Comparison of ENCODE assay signal across 29 cellular contexts in genomic region chr11:57190548-57190947, GRCh38. TPM values are rescaled to one million over a fixed set of nuclear protein-coding genes. Genes with fewer than 3 reads are reported as not detected.
DNase-seq lines count a peak whose midpoint lies in the region; ATAC-seq, FAIRE-seq and TF ChIP-seq lines count a peak whose summit lies in the region.
"Had no signal": no experiment of that assay in that cellular context is flagged by ENCODE, and none has a peak within 500 bp of the region (broad histone marks: within the 10 kb centered on the region; RNA-seq: fewer than 3 reads in every experiment).

No MANE protein-coding gene starts in this region.

- intact Hi-C loops in HepG2 (cut with micrococcal nuclease; ENCODE audit: unreplicated experiment) (no loop called here), right lobe of liver (cut with DNase I) (no loop called here), K562 (cut with micrococcal nuclease) (loop anchor here (5.0 kb wide), 1 partner anchor 57 kb away; no protein-coding TSS in a partner anchor)

- H3K79me2 ChIP-seq in HepG2 (ENCODE audit: insufficient read depth, low read length) (no peaks in the 10 kb centered on the region), K562 (ENCODE audit: control insufficient read depth, insufficient read depth, low read length) (no peaks in the 10 kb centered on the region)

- BruUV-seq in HepG2 (replicated peaks; lab: Mats Ljungman, UMichigan) (no TSS peak), K562 (replicated peaks; lab: Mats Ljungman, UMichigan) (no TSS peak)

- H3K36me3 ChIP-seq in HepG2 (replicated peaks in 1 of 2; ENCODE audit: control insufficient read depth in 1 of 2, insufficient read depth in 2 of 2, low read length in 2 of 2) (no peaks in the 10 kb centered on the region), right lobe of liver (no peaks in the 10 kb centered on the region), K562 (ENCODE audit: control insufficient read depth, insufficient read depth, low read length) (no peaks in the 10 kb centered on the region)
- H3K36me3 ChIP-seq: BE2C, BLaER1 had no signal

- no peak for DNase-seq in HepG2 (ENCODE audit: low spot score)
- DNase-seq in right lobe of liver, result no peak
- DNase-seq in K562 (ENCODE audit: extremely low read depth in 1 of 4, low spot score in 3 of 4), result no peak
- DNase-seq in NOMO-1 treated with DMSO at 0.1 percent for 48 hours (lab: John Stamatoyannopoulos, UW; ENCODE audit: unreplicated experiment), result no peak
- DNase-seq: 8988T; ACHN; BE2C; C1 segment of cervical spinal cord; CD4-positive, alpha-beta memory T cell; CD4-positive, CD25-positive, alpha-beta regulatory T cell; CD8-positive, alpha-beta memory T cell; COR-L47; DMS 273 treated with DMSO at 0.1 percent for 48 hours; DMS153; DMS53; DMS79; DND-41; EL; GDM1 had no signal

- H3K4me2 ChIP-seq in HepG2 (ENCODE audit: low read depth, low read length) (no peak overlapping the region), K562 (ENCODE audit: insufficient read depth, low read length) (no peak overlapping the region)
- H3K4me2 ChIP-seq: BLaER1 had no signal

- H3K4me3 ChIP-seq in HepG2 (replicated peaks in 1 of 3; ENCODE audit: insufficient read depth in 1 of 3, low read depth in 2 of 3, low read length in 3 of 3) (no peak overlapping the region), right lobe of liver (no peak overlapping the region), K562 (no peak overlapping the region)
- H3K4me3 ChIP-seq: BLaER1, GM12878 had no signal

- H3K9me1 ChIP-seq in K562 (ENCODE audit: control insufficient read depth, insufficient read depth, low read length), result no peaks in the 10 kb centered on the region

- FAIRE-seq in HepG2 (lab: Jason Lieb, UNC) (no peak), K562 (lab: Jason Lieb, UNC) (no peak)
- FAIRE-seq: A204.1, GM12878, GM12892, GM18507 had no signal

- ATAC-seq in HepG2, result no peak
- ATAC-seq in right lobe of liver, result no peak
- ATAC-seq in K562, result no peak
- no peak for ATAC-seq in HG02759 (IDR thresholded peaks at IDR 0.05; ENCODE audit: unreplicated experiment)
- ATAC-seq: GM12878 had no signal

- TF ChIP-seq POLR2A in HepG2 (IDR thresholded peaks at IDR 0.05; ENCODE audit: insufficient read depth in 1 of 2, low read depth in 2 of 2, low read length in 2 of 2) (no peak), right lobe of liver (IDR thresholded peaks at IDR 0.05) (no peak), K562 (conservative IDR thresholded peaks at IDR 0.05) (no peak)

- in situ Hi-C loops in HepG2 (cut with HindIII; ENCODE audit: extremely low pct_ligation_motif_present, low pct_unique_long_range_greater_than_20kb), result no loop called here
- in situ Hi-C loops in K562 (cut with MboI), result no loop called here

- H3K27ac ChIP-seq in HepG2 (ENCODE audit: extremely low read length, insufficient read depth, low read length) (no peak overlapping the region), right lobe of liver (no peak overlapping the region), K562 (ENCODE audit: extremely low read depth, low read depth, low read length) (no peak overlapping the region)
- H3K27ac ChIP-seq: BLaER1 had no signal

- POLR2A ChIA-PET in HepG2 (lab: Yijun Ruan, JAX) (no interaction called here), K562 (lab: Yijun Ruan, JAX) (no interaction called here)

- TF ChIP-seq EP300 in HepG2 (IDR thresholded peaks at IDR 0.05; ENCODE audit: low read depth in 2 of 2, low read length in 2 of 2) (no peak), HepG2 (CRISPR knock-in tag; IDR thresholded peaks at IDR 0.05; ENCODE audit: borderline replicate concordance) (no peak), K562 (IDR thresholded peaks at IDR 0.05; ENCODE audit: low read length) (no peak)

- H3K4me1 ChIP-seq in HepG2 (ENCODE audit: insufficient read depth, low read length) (no peaks in the 10 kb centered on the region), right lobe of liver (no peaks in the 10 kb centered on the region), K562 (replicated peaks in 1 of 2; ENCODE audit: control insufficient read depth in 2 of 2, insufficient read depth in 2 of 2, low read length in 2 of 2) (no peaks in the 10 kb centered on the region)
- H3K4me1 ChIP-seq: BE2C had no signal

- H2AFZ ChIP-seq in HepG2 (ENCODE audit: low read length) (no peak overlapping the region), K562 (ENCODE audit: low read depth, low read length) (no peak overlapping the region)

- WGBS in HepG2 (ENCODE audit: low lambda C conversion rate), result 26% methylated on average over 4 of the region's 4 CpGs
- WGBS in right lobe of liver (ENCODE audit: insufficient coverage, low coverage, low lambda C conversion rate, missing lambda C conversion rate), result 87% methylated on average over 4 of the region's 4 CpGs
- WGBS in K562 (ENCODE audit: insufficient coverage, low coverage, missing lambda C conversion rate), result 4% methylated on average over 4 of the region's 4 CpGs

- CTCF ChIA-PET in HepG2 (lab: Yijun Ruan, JAX; ENCODE audit: low intra/inter-chr PET ratio, low total read pairs) (no interaction called here), K562 (lab: Yijun Ruan, JAX; ENCODE audit: low intra/inter-chr PET ratio) (no interaction called here)

- H4K20me1 ChIP-seq in HepG2 (ENCODE audit: insufficient read depth, low read length) (no peaks in the 10 kb centered on the region), K562 (replicated peaks; ENCODE audit: control insufficient read depth, insufficient read depth, low read length) (no peaks in the 10 kb centered on the region)
- H4K20me1 ChIP-seq: BLaER1 had no signal

- no peaks in the 10 kb centered on the region for H3K9me3 ChIP-seq in HepG2 (ENCODE audit: low read length)
- no peaks in the 10 kb centered on the region for H3K9me3 ChIP-seq in right lobe of liver
- H3K9me3 ChIP-seq in K562 (replicated peaks; ENCODE audit: control insufficient read depth, insufficient read depth, low read depth, low read length), result no peaks in the 10 kb centered on the region
- H3K9me3 ChIP-seq: BE2C, BLaER1 had no signal

- TF ChIP-seq RAD21 in HepG2 (CRISPR knock-in tag; IDR thresholded peaks at IDR 0.05) (no peak), K562 (CRISPR knock-in tag; conservative IDR thresholded peaks at IDR 0.05 in 1 of 2, IDR thresholded peaks at IDR 0.05 in 1 of 2) (no peak)

- no peaks in the 10 kb centered on the region; a peak in 1 of 5 replicates for H3K27me3 ChIP-seq in HepG2 (ENCODE audit: control insufficient read depth in 1 of 2, insufficient read depth in 2 of 2, low read length in 2 of 2)
- no peaks in the 10 kb centered on the region for H3K27me3 ChIP-seq in right lobe of liver
- peaks cover 3 to 5% of the 10 kb centered on the region in 2 experiments; a peak in 2 of 5 replicates for H3K27me3 ChIP-seq in K562 (ENCODE audit: control insufficient read depth in 2 of 2, insufficient read depth in 2 of 2, low read length in 2 of 2)
- H3K27me3 ChIP-seq: BE2C, BLaER1 had no signal

- TF ChIP-seq CTCF in HepG2 (CRISPR knock-in tag; IDR thresholded peaks at IDR 0.05) (no peak), right lobe of liver (IDR thresholded peaks at IDR 0.05) (no peak), K562 (IDR thresholded peaks at IDR 0.05 in 2 of 3, conservative IDR thresholded peaks at IDR 0.05 in 1 of 3; ENCODE audit: insufficient read depth in 2 of 3, low read depth in 1 of 3, low read length in 3 of 3) (no peak)

- H3K9ac ChIP-seq in HepG2 (ENCODE audit: insufficient read depth, low read depth, low read length), result no peak overlapping the region
- no peak overlapping the region for H3K9ac ChIP-seq in K562 (ENCODE audit: insufficient read depth in 1 of 2, low read depth in 2 of 2, low read length in 2 of 2)
- H3K9ac ChIP-seq: BLaER1 had no signal

RNA-seq across cellular contexts. Expression of gene LRRC55, which starts 8.8 kb away (rescaled TPM):
- total RNA-seq in HepG2 (2016; rRNA removed; fragmentation: Illumina TruSeq; extraction: Trizol) (not detected in 2 replicates), right lobe of liver (under 1 TPM in 5 of 6 experiments, not detected in 1; 0.06 to 0.71 (median 0.13) TPM), K562 (2014; rRNA removed) (not detected in 2 replicates), K562 (2014; rRNA removed; fragmentation: Illumina TruSeq; extraction: Trizol) (not detected in 2 replicates), K562 (2015; rRNA removed; fragmentation: Illumina TruSeq; extraction: Trizol) (not detected in 2 replicates), K562 (2021) (not detected in 2 replicates)
- not detected in 2 replicates for total RNA-seq in HepG2 (2016; cell fraction: cytosol; rRNA removed; fragmentation: Illumina TruSeq; extraction: Trizol; ENCODE audit: low read depth)
- not detected in 2 replicates for total RNA-seq in HepG2 (2016; cell fraction: insoluble cytoplasmic fraction; rRNA removed; fragmentation: Illumina TruSeq; extraction: Trizol)
- total RNA-seq in HepG2 (2016; cell fraction: membrane; rRNA removed; fragmentation: Illumina TruSeq; extraction: Trizol), result not detected in 2 replicates
- total RNA-seq in HepG2 (2016; cell fraction: nucleus; rRNA removed; fragmentation: Illumina TruSeq; extraction: Trizol), result not detected in 2 replicates
- polyA plus RNA-seq in HepG2 (2011; rRNA removed) (not detected in 2 replicates), K562 (2011; rRNA removed) (not detected in 2 replicates), K562 (2014; fragmentation: Illumina TruSeq; extraction: Trizol) (not detected in 2 replicates), K562 (2014; fragmentation: Nextera tagmentation; extraction: Ambion mirVana) (not detected), K562 (2014; rRNA removed) (not detected in 2 replicates)
- polyA plus RNA-seq in HepG2 (2011; cell fraction: cytosol; rRNA removed), result not detected in 2 replicates
- not detected in 2 replicates for polyA plus RNA-seq in HepG2 (2011; cell fraction: nucleus; rRNA removed)
- not detected in 2 replicates for polyA plus RNA-seq in HepG2 (2012)
- not detected in 2 replicates for polyA plus RNA-seq in HepG2 (2016; cell fraction: cytosol; fragmentation: Illumina TruSeq; extraction: Trizol; ENCODE audit: low read depth)
- polyA plus RNA-seq in HepG2 (2016; cell fraction: insoluble cytoplasmic fraction; fragmentation: Illumina TruSeq; extraction: Trizol; ENCODE audit: low read depth), result not detected in 2 replicates
- polyA plus RNA-seq in HepG2 (2016; cell fraction: membrane; fragmentation: Illumina TruSeq; extraction: Trizol; ENCODE audit: low read depth), result not detected in 2 replicates
- polyA plus RNA-seq in HepG2 (2016; cell fraction: nucleus; fragmentation: Illumina TruSeq; extraction: Trizol; ENCODE audit: insufficient read depth, low read depth), result not detected in 2 replicates
- not detected in 2 replicates for polyA minus RNA-seq in HepG2 (2011; rRNA and poly(A)+ RNA removed; ENCODE audit: low replicate concordance)
- polyA minus RNA-seq in HepG2 (2011; cell fraction: cytosol; rRNA and poly(A)+ RNA removed), result not detected in 2 replicates
- polyA minus RNA-seq in HepG2 (2011; cell fraction: nucleus; rRNA and poly(A)+ RNA removed), result not detected in 2 replicates
- not detected in 2 replicates for total RNA-seq in K562 (2011; cell fraction: chromatin; rRNA removed; ENCODE audit: low replicate concordance)
- not detected in 2 replicates for total RNA-seq in K562 (2011; cell fraction: nucleolus; rRNA removed)
- not detected in 2 replicates for total RNA-seq in K562 (2011; cell fraction: nucleoplasm; rRNA removed)
- not detected in 2 replicates for polyA plus RNA-seq in K562 (2011; cell fraction: cytosol; rRNA removed)
- polyA plus RNA-seq in K562 (2011; cell fraction: nucleus; rRNA removed), result not detected in 2 replicates
- not detected in 2 replicates for polyA plus RNA-seq in K562 (2012)
- polyA minus RNA-seq in K562 (2011; rRNA and poly(A)+ RNA removed), result not detected in 2 replicates
- not detected in 2 replicates for polyA minus RNA-seq in K562 (2011; cell fraction: cytosol; rRNA and poly(A)+ RNA removed)
- polyA minus RNA-seq in K562 (2011; cell fraction: nucleus; rRNA and poly(A)+ RNA removed), result not detected in 2 replicates
- total RNA-seq: CD4-positive, alpha-beta memory T cell; CD4-positive, CD25-positive, alpha-beta regulatory T cell; CD8-positive, alpha-beta memory T cell; G401; GM12878 had no signal
- polyA plus RNA-seq: AG04450; CD14-positive monocyte; CD4-positive, alpha-beta memory T cell; CD4-positive, CD25-positive, alpha-beta regulatory T cell; CD8-positive, alpha-beta memory T cell had no signal

RNA-seq across cellular contexts. Expression of gene APLNR, which starts 46.5 kb away (rescaled TPM):
- total RNA-seq in HepG2 (2016; rRNA removed; fragmentation: Illumina TruSeq; extraction: Trizol), result not detected in 2 replicates
- not detected in 2 replicates for total RNA-seq in HepG2 (2016; cell fraction: cytosol; rRNA removed; fragmentation: Illumina TruSeq; extraction: Trizol; ENCODE audit: low read depth)
- total RNA-seq in HepG2 (2016; cell fraction: insoluble cytoplasmic fraction; rRNA removed; fragmentation: Illumina TruSeq; extraction: Trizol), result not detected in 2 replicates
- total RNA-seq in HepG2 (2016; cell fraction: membrane; rRNA removed; fragmentation: Illumina TruSeq; extraction: Trizol), result not detected in 2 replicates
- total RNA-seq in HepG2 (2016; cell fraction: nucleus; rRNA removed; fragmentation: Illumina TruSeq; extraction: Trizol), result not detected in 2 replicates
- polyA plus RNA-seq in HepG2 (2011; rRNA removed), result not detected in 2 replicates
- polyA plus RNA-seq in HepG2 (2011; cell fraction: cytosol; rRNA removed), result not detected in 2 replicates
- polyA plus RNA-seq in HepG2 (2011; cell fraction: nucleus; rRNA removed), result not detected in 2 replicates
- polyA plus RNA-seq in HepG2 (2012), result not detected in 2 replicates
- polyA plus RNA-seq in HepG2 (2016; cell fraction: cytosol; fragmentation: Illumina TruSeq; extraction: Trizol; ENCODE audit: low read depth), result not detected in 2 replicates
- not detected in 2 replicates for polyA plus RNA-seq in HepG2 (2016; cell fraction: insoluble cytoplasmic fraction; fragmentation: Illumina TruSeq; extraction: Trizol; ENCODE audit: low read depth)
- polyA plus RNA-seq in HepG2 (2016; cell fraction: membrane; fragmentation: Illumina TruSeq; extraction: Trizol; ENCODE audit: low read depth), result not detected in 2 replicates
- not detected in 2 replicates for polyA plus RNA-seq in HepG2 (2016; cell fraction: nucleus; fragmentation: Illumina TruSeq; extraction: Trizol; ENCODE audit: insufficient read depth, low read depth)
- polyA minus RNA-seq in HepG2 (2011; rRNA and poly(A)+ RNA removed; ENCODE audit: low replicate concordance), result 0.05 TPM in 1 of 2 replicates, not detected in the other
- polyA minus RNA-seq in HepG2 (2011; cell fraction: cytosol; rRNA and poly(A)+ RNA removed), result not detected in 2 replicates
- polyA minus RNA-seq in HepG2 (2011; cell fraction: nucleus; rRNA and poly(A)+ RNA removed), result not detected in 2 replicates
- 1 to 10 TPM; 1.1 to 3.6 (median 2.1) TPM for total RNA-seq in right lobe of liver
- 10.9 and 17.6 TPM in 2 replicates for total RNA-seq in K562 (2011; cell fraction: chromatin; rRNA removed; ENCODE audit: low replicate concordance)
- total RNA-seq in K562 (2011; cell fraction: nucleolus; rRNA removed), result 24.2 and 27.0 TPM in 2 replicates
- 22.6 and 26.2 TPM in 2 replicates for total RNA-seq in K562 (2011; cell fraction: nucleoplasm; rRNA removed)
- 0.50 and 0.86 TPM in 2 replicates for total RNA-seq in K562 (2014; rRNA removed)
- 0.58 and 0.61 TPM in 2 replicates for total RNA-seq in K562 (2014; rRNA removed; fragmentation: Illumina TruSeq; extraction: Trizol)
- 0.65 and 0.72 TPM in 2 replicates for total RNA-seq in K562 (2015; rRNA removed; fragmentation: Illumina TruSeq; extraction: Trizol)
- total RNA-seq in K562 (2021), result 1.9 and 2.0 TPM in 2 replicates
- polyA plus RNA-seq in K562 (2011; rRNA removed), result 2.0 and 2.1 TPM in 2 replicates
- polyA plus RNA-seq in K562 (2011; cell fraction: cytosol; rRNA removed), result 1.9 and 4.8 TPM in 2 replicates
- 2.5 and 4.0 TPM in 2 replicates for polyA plus RNA-seq in K562 (2011; cell fraction: nucleus; rRNA removed)
- polyA plus RNA-seq in K562 (2012), result 1.4 and 2.6 TPM in 2 replicates
- polyA plus RNA-seq in K562 (2014; fragmentation: Illumina TruSeq; extraction: Trizol), result 1.7 and 1.9 TPM in 2 replicates
- polyA plus RNA-seq in K562 (2014; fragmentation: Nextera tagmentation; extraction: Ambion mirVana), result under 1 TPM; 0.15 to 0.41 TPM
- 0.94 and 1.4 TPM in 2 replicates for polyA plus RNA-seq in K562 (2014; rRNA removed)
- polyA minus RNA-seq in K562 (2011; rRNA and poly(A)+ RNA removed), result 1.5 and 2.6 TPM in 2 replicates
- polyA minus RNA-seq in K562 (2011; cell fraction: cytosol; rRNA and poly(A)+ RNA removed), result 0.91 and 1.7 TPM in 2 replicates
- 1.8 and 1.9 TPM in 2 replicates for polyA minus RNA-seq in K562 (2011; cell fraction: nucleus; rRNA and poly(A)+ RNA removed)
- total RNA-seq: CD4-positive, alpha-beta memory T cell; CD4-positive, CD25-positive, alpha-beta regulatory T cell; CD8-positive, alpha-beta memory T cell; Daoy; G401; GM12878 had no signal
- polyA plus RNA-seq: AG04450; CD14-positive monocyte; CD4-positive, alpha-beta memory T cell; CD4-positive, CD25-positive, alpha-beta regulatory T cell; CD8-positive, alpha-beta memory T cell had no signal
